Comparison of ENCODE assay signal across 24 cellular contexts in genomic region chr6:155442562-155442961, GRCh38. TPM values are rescaled to one million over a fixed set of nuclear protein-coding genes. Genes with fewer than 3 reads are reported as not detected.
A peak's percentile ranks its signal among the peaks of the same experiment; 100 is the strongest.
DNase-seq lines count a peak whose midpoint lies in the region; ATAC-seq, FAIRE-seq and TF ChIP-seq lines count a peak whose summit lies in the region.
"Had no signal": no experiment of that assay in that cellular context is flagged by ENCODE, and none has a peak within 500 bp of the region (broad histone marks: within the 10 kb centered on the region; RNA-seq: fewer than 3 reads in every experiment).

No MANE protein-coding gene starts in this region.

- H4K20me1 ChIP-seq in HepG2 (ENCODE audit: insufficient read depth, low read length) (no peaks in the 10 kb centered on the region), SK-N-SH (ENCODE audit: insufficient read depth) (no peaks in the 10 kb centered on the region)
- H4K20me1 ChIP-seq: BLaER1 had no signal

- CTCF ChIA-PET in HepG2 (lab: Yijun Ruan, JAX; ENCODE audit: low intra/inter-chr PET ratio, low total read pairs) (no interaction called here), SK-N-SH (lab: Yijun Ruan, JAX) (interaction anchor here (0.8 to 1.4 kb wide), 11 partner anchors 8 to 265 kb away, joined by 3 to 7 read pairs (median 3); no protein-coding TSS in a partner anchor)

- H3K9ac ChIP-seq in HepG2 (ENCODE audit: insufficient read depth, low read depth, low read length) (no peak overlapping the region), SK-N-SH (no peak overlapping the region), trophoblast cell (ENCODE audit: low read length) (no peak overlapping the region)
- H3K9ac ChIP-seq: BLaER1 had no signal

- in situ Hi-C loops in HepG2 (cut with HindIII; ENCODE audit: extremely low pct_ligation_motif_present, low pct_unique_long_range_greater_than_20kb) = loop anchor here (5.0 kb wide), 1 partner anchor 115 kb away; no protein-coding TSS in a partner anchor

- H3F3A ChIP-seq in SK-N-SH (replicated peaks; ENCODE audit: insufficient read depth) = peaks cover 7% of the 10 kb centered on the region

- no peak overlapping the region for H3K23ac ChIP-seq in trophoblast cell (ENCODE audit: low read length)

- H3K4me3 ChIP-seq in HepG2 (replicated peaks in 1 of 3; ENCODE audit: insufficient read depth in 1 of 3, low read depth in 2 of 3, low read length in 3 of 3) (no peak overlapping the region), right lobe of liver (no peak overlapping the region), SK-N-SH (ENCODE audit: low read depth in 2 of 2, low read length in 1 of 2) (no peak overlapping the region; a peak in 1 of 4 replicates), esophagus muscularis mucosa (no peak overlapping the region), trophoblast cell (ENCODE audit: low read depth, low read length) (no peak overlapping the region)
- H3K4me3 ChIP-seq: BLaER1, GM12878, Peyer's patch, SJCRH30 had no signal

- H2AFZ ChIP-seq in HepG2 (ENCODE audit: low read length) (no peak overlapping the region), SK-N-SH (ENCODE audit: low read depth) (no peak overlapping the region), trophoblast cell (ENCODE audit: insufficient read depth, low read length, poor library complexity) (no peak overlapping the region)

- POLR2A ChIA-PET in HepG2 (lab: Yijun Ruan, JAX) (interaction anchor here (0.7 to 3.3 kb wide), 5 partner anchors 42 to 116 kb away, joined by 3 to 14 read pairs (median 5); no protein-coding TSS in a partner anchor), SK-N-SH (lab: Yijun Ruan, JAX) (interaction anchor here (0.6 to 1.8 kb wide), 3 partner anchors 31 to 42 kb away, joined by 3 to 6 read pairs (median 4); no protein-coding TSS in a partner anchor)

- H3K4me1 ChIP-seq in HepG2 (ENCODE audit: insufficient read depth, low read length) (peaks cover 67% of the 10 kb centered on the region), right lobe of liver (no peaks in the 10 kb centered on the region), SK-N-SH (ENCODE audit: control insufficient read depth in 1 of 2, insufficient read depth in 2 of 2, low read depth in 1 of 2, low read length in 1 of 2) (peaks cover 10 to 30% of the 10 kb centered on the region in 2 experiments; a peak in 3 of 4 replicates), esophagus muscularis mucosa (peaks cover 0 to 3% (median 1%) of the 10 kb centered on the region in 4 donors), trophoblast cell (ENCODE audit: control insufficient read depth in 1 of 2, insufficient read depth in 2 of 2, low read length in 2 of 2) (no peaks in the 10 kb centered on the region)
- H3K4me1 ChIP-seq: Peyer's patch had no signal

- H4K8ac ChIP-seq in trophoblast cell (ENCODE audit: low read depth, low read length) = no peak overlapping the region

- ATAC-seq in HepG2 (no peak), right lobe of liver (no peak)
- ATAC-seq: GM12878, HCT116 had no signal

- no peaks in the 10 kb centered on the region for H3K9me2 ChIP-seq in SK-N-SH

- TF ChIP-seq RAD21 in HepG2 (CRISPR knock-in tag; IDR thresholded peaks at IDR 0.05) = no peak
- TF ChIP-seq RAD21 in SK-N-SH (IDR thresholded peaks at IDR 0.05; ENCODE audit: low read length) = peak; percentile 33; the same call in 1 of the 2 replicates

- H3K79me2 ChIP-seq in HepG2 (ENCODE audit: insufficient read depth, low read length) = no peaks in the 10 kb centered on the region
- H3K79me2 ChIP-seq in SK-N-SH (ENCODE audit: insufficient read depth) = no peaks in the 10 kb centered on the region
- no peaks in the 10 kb centered on the region for H3K79me2 ChIP-seq in trophoblast cell (ENCODE audit: control insufficient read depth, insufficient read depth, low read length, poor library complexity)

- no peak overlapping the region for H4K12ac ChIP-seq in trophoblast cell (ENCODE audit: low read depth, low read length)

- BruUV-seq in HepG2 (replicated peaks; lab: Mats Ljungman, UMichigan) = no TSS peak

- 96% methylated on average over 5 of the region's 5 CpGs for WGBS in HepG2 (ENCODE audit: low lambda C conversion rate)
- 78% methylated on average over 5 of the region's 5 CpGs for WGBS in right lobe of liver (ENCODE audit: insufficient coverage, low coverage, low lambda C conversion rate, missing lambda C conversion rate)
- WGBS in SK-N-SH (ENCODE audit: low lambda C conversion rate) = 45% methylated on average over 5 of the region's 5 CpGs
- WGBS in esophagus muscularis mucosa = 93% methylated on average over 5 of the region's 5 CpGs
- WGBS in trophoblast cell (ENCODE audit: extremely low coverage, insufficient coverage, insufficient read length) = no CpG with 5 or more reads among the region's 5 CpGs

- TF ChIP-seq CTCF in HepG2 (CRISPR knock-in tag; IDR thresholded peaks at IDR 0.05) (no peak), right lobe of liver (IDR thresholded peaks at IDR 0.05) (no peak), SK-N-SH (IDR thresholded peaks at IDR 0.05) (no peak), esophagus muscularis mucosa (IDR thresholded peaks at IDR 0.05) (no peak)

- no peak overlapping the region for H3K4ac ChIP-seq in trophoblast cell (ENCODE audit: low read depth, low read length)

- no peak for TF ChIP-seq EP300 in HepG2 (IDR thresholded peaks at IDR 0.05; ENCODE audit: low read depth in 2 of 2, low read length in 2 of 2)
- no peak for TF ChIP-seq EP300 in HepG2 (CRISPR knock-in tag; IDR thresholded peaks at IDR 0.05; ENCODE audit: borderline replicate concordance)
- peak in 1 of 2 experiments; percentile 96; a peak in 2 of 4 replicates for TF ChIP-seq EP300 in SK-N-SH (IDR thresholded peaks at IDR 0.05; ENCODE audit: borderline replicate concordance in 1 of 2, low read depth in 1 of 2, low read length in 1 of 2)
- TF ChIP-seq EP300 in esophagus muscularis mucosa (IDR thresholded peaks at IDR 0.05) = no peak

- H3K79me1 ChIP-seq in trophoblast cell (ENCODE audit: low read length) = no peaks in the 10 kb centered on the region

- no peak overlapping the region for H2AK5ac ChIP-seq in trophoblast cell (ENCODE audit: low read length)

- TF ChIP-seq POLR2A in HepG2 (IDR thresholded peaks at IDR 0.05; ENCODE audit: insufficient read depth in 1 of 2, low read depth in 2 of 2, low read length in 2 of 2) (no peak), right lobe of liver (IDR thresholded peaks at IDR 0.05) (no peak), esophagus muscularis mucosa (IDR thresholded peaks at IDR 0.05; ENCODE audit: low read depth) (no peak)

- H2BK12ac ChIP-seq in trophoblast cell (ENCODE audit: low read length) = no peak overlapping the region

- H3K36me3 ChIP-seq in HepG2 (replicated peaks in 1 of 2; ENCODE audit: control insufficient read depth in 1 of 2, insufficient read depth in 2 of 2, low read length in 2 of 2) (no peaks in the 10 kb centered on the region), right lobe of liver (no peaks in the 10 kb centered on the region), SK-N-SH (replicated peaks in 1 of 2; ENCODE audit: control insufficient read depth in 1 of 2, insufficient read depth in 2 of 2, low read length in 1 of 2) (no peaks in the 10 kb centered on the region), esophagus muscularis mucosa (no peaks in the 10 kb centered on the region), trophoblast cell (ENCODE audit: control insufficient read depth in 1 of 2, insufficient read depth in 2 of 2, low read length in 2 of 2) (no peaks in the 10 kb centered on the region)
- H3K36me3 ChIP-seq: BLaER1, Peyer's patch, SJCRH30 had no signal

- no peak overlapping the region for H3K14ac ChIP-seq in trophoblast cell (ENCODE audit: low read length)

- H3K27ac ChIP-seq in HepG2 (ENCODE audit: extremely low read length, insufficient read depth, low read length) (peak overlapping the region; percentile 96), right lobe of liver (no peak overlapping the region), SK-N-SH (ENCODE audit: low read depth in 2 of 2, low read length in 1 of 2) (peak overlapping the region in 1 of 2 experiments; percentile 78; a peak in 2 of 4 replicates), esophagus muscularis mucosa (replicated peaks in 1 of 4) (no peak overlapping the region), trophoblast cell (ENCODE audit: low read depth, low read length) (no peak overlapping the region)
- H3K27ac ChIP-seq: BLaER1, Peyer's patch, SJCRH30 had no signal

- H3K18ac ChIP-seq in trophoblast cell (ENCODE audit: low read length) = no peak overlapping the region

- no peak for FAIRE-seq in HepG2 (lab: Jason Lieb, UNC)
- FAIRE-seq: GM12878, H1 had no signal

- intact Hi-C loops in HepG2 (cut with micrococcal nuclease; ENCODE audit: unreplicated experiment) = no loop called here
- intact Hi-C loops in right lobe of liver (cut with DNase I) = no loop called here
- intact Hi-C loops in esophagus muscularis mucosa (cut with DNase I) = no loop called here

- no peak overlapping the region for H2BK120ac ChIP-seq in trophoblast cell (ENCODE audit: insufficient read depth, low read length, poor library complexity)

- H3K27me3 ChIP-seq in HepG2 (ENCODE audit: control insufficient read depth in 1 of 2, insufficient read depth in 2 of 2, low read length in 2 of 2) (no peaks in the 10 kb centered on the region), right lobe of liver (peaks cover 0 to 4% of the 10 kb centered on the region in 2 donors), SK-N-SH (ENCODE audit: insufficient read depth) (no peaks in the 10 kb centered on the region), esophagus muscularis mucosa (no peaks in the 10 kb centered on the region), trophoblast cell (ENCODE audit: insufficient read depth, low read length) (no peaks in the 10 kb centered on the region)
- H3K27me3 ChIP-seq: BLaER1, Peyer's patch, SJCRH30 had no signal

- H3K4me2 ChIP-seq in HepG2 (ENCODE audit: low read depth, low read length) (no peak overlapping the region), SK-N-SH (no peak overlapping the region), trophoblast cell (ENCODE audit: low read length) (no peak overlapping the region)
- H3K4me2 ChIP-seq: BLaER1 had no signal

- no peaks in the 10 kb centered on the region for H3K9me3 ChIP-seq in HepG2 (ENCODE audit: low read length)
- no peaks in the 10 kb centered on the region for H3K9me3 ChIP-seq in right lobe of liver
- H3K9me3 ChIP-seq in SK-N-SH = no peaks in the 10 kb centered on the region
- no peaks in the 10 kb centered on the region for H3K9me3 ChIP-seq in esophagus muscularis mucosa
- H3K9me3 ChIP-seq in trophoblast cell (ENCODE audit: insufficient read depth, low read depth, low read length) = no peaks in the 10 kb centered on the region
- H3K9me3 ChIP-seq: Peyer's patch, SJCRH30 had no signal

- H4K91ac ChIP-seq in trophoblast cell (ENCODE audit: low read depth, low read length) = no peak overlapping the region

- DNase-seq in HepG2 (ENCODE audit: low spot score) (no peak), right lobe of liver (no peak), NCI-H446 (lab: John Stamatoyannopoulos, UW) (peak; percentile 20 to 62), SK-N-SH (peak; percentile 47), esophagus muscularis mucosa (ENCODE audit: extremely low spot score) (no peak), trophoblast cell (no peak), UCSD-AML1 (lab: John Stamatoyannopoulos, UW; ENCODE audit: unreplicated experiment) (no peak)
- DNase-seq: CD4-positive, alpha-beta T cell; COR-L47; DND-41; KG1; NCI-H1417; NCI-H187 treated with DMSO at 0.1 percent for 48 hours; NCI-H2107; NCI-H510A; Peyer's patch; SJCRH30 had no signal

- H2BK5ac ChIP-seq in trophoblast cell (ENCODE audit: low read depth, low read length, poor library complexity) = no peak overlapping the region

RNA-seq across cellular contexts. Expression of gene NOX3, which starts 13.1 kb away (rescaled TPM):
- total RNA-seq in HepG2 (2016; rRNA removed; fragmentation: Illumina TruSeq; extraction: Trizol) (0.18 and 0.24 TPM in 2 replicates), right lobe of liver (not detected), esophagus muscularis mucosa (not detected)
- total RNA-seq in HepG2 (2016; cell fraction: cytosol; rRNA removed; fragmentation: Illumina TruSeq; extraction: Trizol; ENCODE audit: low read depth) = not detected in 2 replicates
- 0.15 and 0.17 TPM in 2 replicates for total RNA-seq in HepG2 (2016; cell fraction: insoluble cytoplasmic fraction; rRNA removed; fragmentation: Illumina TruSeq; extraction: Trizol)
- 0.19 TPM in 1 of 2 replicates, not detected in the other for total RNA-seq in HepG2 (2016; cell fraction: membrane; rRNA removed; fragmentation: Illumina TruSeq; extraction: Trizol)
- 0.28 and 0.31 TPM in 2 replicates for total RNA-seq in HepG2 (2016; cell fraction: nucleus; rRNA removed; fragmentation: Illumina TruSeq; extraction: Trizol)
- polyA plus RNA-seq in HepG2 (2011; rRNA removed) (0.09 and 0.12 TPM in 2 replicates), SK-N-SH (2012; rRNA removed) (0.02 TPM in 1 of 2 replicates, not detected in the other)
- 0.05 TPM in 2 replicates for polyA plus RNA-seq in HepG2 (2011; cell fraction: cytosol; rRNA removed)
- not detected in 2 replicates for polyA plus RNA-seq in HepG2 (2011; cell fraction: nucleus; rRNA removed)
- 0.16 TPM in 1 of 2 replicates, not detected in the other for polyA plus RNA-seq in HepG2 (2012)
- polyA plus RNA-seq in HepG2 (2016; cell fraction: cytosol; fragmentation: Illumina TruSeq; extraction: Trizol; ENCODE audit: low read depth) = 0.05 TPM in 1 of 2 replicates, not detected in the other
- 0.11 TPM in 2 replicates for polyA plus RNA-seq in HepG2 (2016; cell fraction: insoluble cytoplasmic fraction; fragmentation: Illumina TruSeq; extraction: Trizol; ENCODE audit: low read depth)
- polyA plus RNA-seq in HepG2 (2016; cell fraction: membrane; fragmentation: Illumina TruSeq; extraction: Trizol; ENCODE audit: low read depth) = 0.15 TPM in 1 of 2 replicates, not detected in the other
- 0.44 TPM in 1 of 2 replicates, not detected in the other for polyA plus RNA-seq in HepG2 (2016; cell fraction: nucleus; fragmentation: Illumina TruSeq; extraction: Trizol; ENCODE audit: insufficient read depth, low read depth)
- not detected in 2 replicates for polyA minus RNA-seq in HepG2 (2011; rRNA and poly(A)+ RNA removed; ENCODE audit: low replicate concordance)
- not detected in 2 replicates for polyA minus RNA-seq in HepG2 (2011; cell fraction: cytosol; rRNA and poly(A)+ RNA removed)
- 0.13 and 0.25 TPM in 2 replicates for polyA minus RNA-seq in HepG2 (2011; cell fraction: nucleus; rRNA and poly(A)+ RNA removed)
- polyA plus RNA-seq in SK-N-SH (2012; cell fraction: cytosol; rRNA removed) = 0.01 and 0.04 TPM in 2 replicates
- polyA plus RNA-seq in SK-N-SH (2012; cell fraction: nucleus; rRNA removed) = 0.06 TPM in 1 of 2 replicates, not detected in the other
- polyA plus RNA-seq in trophoblast cell (2013) = not detected in 2 replicates
- total RNA-seq: A673; CD4-positive, alpha-beta T cell; GM12878; H1; HT1080; Peyer's patch; SJCRH30; T-helper 1 cell treated with Interleukin-12 subunit alpha and Interleukin-12 subunit beta and Interleukin-4 antibody, amounts not matched to agents 30 ng/mL and 1 ng/mL, for 36 hours had no signal
- polyA plus RNA-seq: GM12878, H1 had no signal

Comparison
In these comparisons a context has a peak if more than half of its experiments do, and no peak if none do; other contexts are left out.
1. DNase-seq: peak in NCI-H446 (2 of 2) and SK-N-SH (single experiment); none in HepG2 (single experiment), right lobe of liver (0 of 3), esophagus muscularis mucosa (single experiment), trophoblast cell (0 of 2) and UCSD-AML1 (single experiment).
2. Of the 25 proteins assayed by ChIP-seq in both HepG2 and SK-N-SH: peak only in HepG2: none; only in SK-N-SH: CHD2, NFIC, POLR2AphosphoS5, RAD21 and TCF12; in both: none; in neither: 19; mixed calls (peak in some experiments, not most) for 1.